15 cellular contexts compared by ENCODE assay signal in genomic region chr5:17267099-17267498, GRCh38. TPM values are rescaled to one million over a fixed set of nuclear protein-coding genes. Genes with fewer than 3 reads are reported as not detected.
DNase-seq lines count a peak whose midpoint lies in the region; ATAC-seq, FAIRE-seq and TF ChIP-seq lines count a peak whose summit lies in the region.
"Had no signal": no experiment of that assay in that cellular context is flagged by ENCODE, and none has a peak within 500 bp of the region (broad histone marks: within the 10 kb centered on the region; RNA-seq: fewer than 3 reads in every experiment).

No MANE protein-coding gene starts in this region.

- H3K36me3 Mint-ChIP-seq in naive thymus-derived CD4-positive, alpha-beta T cell = no peaks in the 10 kb centered on the region
- peaks cover 20 to 21% of the 10 kb centered on the region in 2 donors for H3K36me3 Mint-ChIP-seq in CD14-positive monocyte
- H3K36me3 Mint-ChIP-seq: activated naive CD4-positive, alpha-beta T cell treated with anti-CD3 and anti-CD28 coated beads, Interleukin-2, amount 50 U/mL, for 72 hours had no signal

- intact Hi-C loops in naive thymus-derived CD4-positive, alpha-beta T cell (cut with micrococcal nuclease) = no loop called here
- intact Hi-C loops in CD14-positive monocyte (cut with micrococcal nuclease) = no loop called here

- no peaks in the 10 kb centered on the region for H3K36me3 ChIP-seq in naive thymus-derived CD4-positive, alpha-beta T cell (ENCODE audit: control insufficient read depth in 2 of 3, insufficient read depth in 3 of 3, low read length in 3 of 3)

- no peak overlapping the region for H3K27ac Mint-ChIP-seq in naive thymus-derived CD4-positive, alpha-beta T cell
- H3K27ac Mint-ChIP-seq in CD14-positive monocyte = peak overlapping the region in 2 of 7 donors; percentile 26 to 60
- H3K27ac Mint-ChIP-seq: activated naive CD4-positive, alpha-beta T cell treated with anti-CD3 and anti-CD28 coated beads, Interleukin-2, amount 50 U/mL, for 72 hours had no signal

- peaks cover 0 to 7% (median 0%) of the 10 kb centered on the region in 11 donors for H3K9me3 Mint-ChIP-seq in naive thymus-derived CD4-positive, alpha-beta T cell
- H3K9me3 Mint-ChIP-seq in CD14-positive monocyte = peaks cover 0 to 9% (median 3%) of the 10 kb centered on the region in 7 donors

- CTCF ChIA-PET in naive thymus-derived CD4-positive, alpha-beta T cell (lab: Charles Lee) = no interaction called here

- no peaks in the 10 kb centered on the region for H3K4me1 ChIP-seq in naive thymus-derived CD4-positive, alpha-beta T cell (ENCODE audit: control insufficient read depth in 2 of 2, insufficient read depth in 2 of 2, low read length in 2 of 2)
- H3K4me1 ChIP-seq: BLaER1 had no signal

- TF ChIP-seq CTCF in choroid plexus epithelial cell (conservative IDR thresholded peaks at IDR 0.05; ENCODE audit: low read depth, low read length) = no peak
- no peak for TF ChIP-seq CTCF in CD14-positive monocyte (IDR thresholded peaks at IDR 0.05)

- H3K4me1 Mint-ChIP-seq in naive thymus-derived CD4-positive, alpha-beta T cell = peaks cover 0 to 1% (median 0%) of the 10 kb centered on the region in 7 donors
- peaks cover 19% of the 10 kb centered on the region for H3K4me1 Mint-ChIP-seq in CD14-positive monocyte

- no peaks in the 10 kb centered on the region for H3K27me3 ChIP-seq in naive thymus-derived CD4-positive, alpha-beta T cell (ENCODE audit: control insufficient read depth in 2 of 2, insufficient read depth in 2 of 2, low read length in 2 of 2)
- H3K27me3 ChIP-seq: BLaER1 had no signal

- FAIRE-seq in GM19239 (lab: Jason Lieb, UNC) = no peak

- POLR2A ChIA-PET in naive thymus-derived CD4-positive, alpha-beta T cell (lab: Charles Lee) = no interaction called here

- H3K27me3 Mint-ChIP-seq in naive thymus-derived CD4-positive, alpha-beta T cell = peaks cover 0 to 4% (median 0%) of the 10 kb centered on the region in 5 donors
- H3K27me3 Mint-ChIP-seq in CD14-positive monocyte (ENCODE audit: low read depth in 3 of 3) = no peaks in the 10 kb centered on the region

- peak; percentile 30 for DNase-seq in choroid plexus epithelial cell (ENCODE audit: low read depth)
- no peak for DNase-seq in GM19239 (ENCODE audit: insufficient read length, low spot score)
- DNase-seq in stimulated activated CD4-positive, alpha-beta T cell treated with anti-CD3 and anti-CD28 coated beads, Interleukin-4, amount 100 ng/mL, for 1 hour = no peak
- no peak for DNase-seq in naive thymus-derived CD4-positive, alpha-beta T cell
- no peak for DNase-seq in CD14-positive monocyte (ENCODE audit: low spot score)
- DNase-seq: left cardiac atrium; NCI-H69; SK-N-SH; stimulated activated naive CD8-positive, alpha-beta T cell treated with anti-CD3 and anti-CD28 coated beads, Interleukin-15, Interleukin-2, amounts not matched to agents 100 U/mL and 50 U/mL, for 24 hours had no signal

- no peaks in the 10 kb centered on the region for H3K9me3 ChIP-seq in naive thymus-derived CD4-positive, alpha-beta T cell (ENCODE audit: control insufficient read depth in 2 of 3, low read length in 3 of 3)
- H3K9me3 ChIP-seq: SK-N-SH had no signal

- no peak overlapping the region for H3K4me3 Mint-ChIP-seq in naive thymus-derived CD4-positive, alpha-beta T cell
- H3K4me3 Mint-ChIP-seq in CD14-positive monocyte = no peak overlapping the region

- H3K4me3 ChIP-seq in choroid plexus epithelial cell (ENCODE audit: low read depth, low read length) = no peak overlapping the region
- H3K4me3 ChIP-seq in naive thymus-derived CD4-positive, alpha-beta T cell (ENCODE audit: low read length) = no peak overlapping the region
- H3K4me3 ChIP-seq: BLaER1, coronary artery had no signal

- peak; percentile 81 for ATAC-seq in GM18502 (IDR thresholded peaks at IDR 0.05; ENCODE audit: poor library complexity, unreplicated experiment)
- ATAC-seq in GM21619 (IDR thresholded peaks at IDR 0.05; ENCODE audit: unreplicated experiment) = peak; percentile 63
- peak; percentile 49 for ATAC-seq in HG03196 (IDR thresholded peaks at IDR 0.05; ENCODE audit: unreplicated experiment)
- no peak for ATAC-seq in naive thymus-derived CD4-positive, alpha-beta T cell
- ATAC-seq: activated naive CD4-positive, alpha-beta T cell treated with anti-CD3 and anti-CD28 coated beads, Interleukin-2, amount 50 U/mL, for 72 hours; left cardiac atrium; stimulated activated naive CD8-positive, alpha-beta T cell treated with anti-CD3 and anti-CD28 coated beads, Interleukin-15, Interleukin-2, amounts not matched to agents 100 U/mL and 50 U/mL, for 24 hours had no signal

- no peak overlapping the region for H3K27ac ChIP-seq in naive thymus-derived CD4-positive, alpha-beta T cell (ENCODE audit: low read depth, low read length)
- H3K27ac ChIP-seq: BLaER1, coronary artery had no signal

RNA-seq across cellular contexts. Expression of gene BASP1, which starts 49.7 kb away (rescaled TPM):
- 1 to 10 TPM in 4 of 5 experiments, not detected in 1; 1.1 to 9.6 (median 2.6) TPM for total RNA-seq in naive thymus-derived CD4-positive, alpha-beta T cell
- under 1 TPM; 0.23 to 0.24 TPM for polyA plus RNA-seq in naive thymus-derived CD4-positive, alpha-beta T cell
- 10 to 100 TPM; 36.6 to 61.6 TPM for polyA plus RNA-seq in CD14-positive monocyte

Comparison
In these comparisons a context has a peak if more than half of its experiments do, and no peak if none do; other contexts are left out.
1. RNA of gene BASP1, which starts 49.7 kb away (polyA plus RNA-seq): 36.6 to 61.6 TPM in CD14-positive monocyte; 0.23 to 0.24 TPM in naive thymus-derived CD4-positive, alpha-beta T cell; every median in the first group is over 10 times any median in the second.